ENCODE assay signal across 23 cellular contexts in genomic region chr4:98558366-98558765, GRCh38.
DNase-seq lines count a peak whose midpoint lies in the region; ATAC-seq and TF ChIP-seq lines count a peak whose summit lies in the region.
"Had no signal": no experiment of that assay in that cellular context is flagged by ENCODE, and none has a peak within 500 bp of the region (broad histone marks: within the 10 kb centered on the region; RNA-seq: fewer than 3 reads in every experiment).

No MANE protein-coding gene starts in this region.

- no peak overlapping the region for H3K27ac ChIP-seq in CD4-positive, CD25-positive, alpha-beta regulatory T cell (ENCODE audit: insufficient read depth, low read length, poor library complexity, severe bottlenecking)
- H3K27ac ChIP-seq in HUES64 (ENCODE audit: low read depth, low read length) (peak overlapping the region; percentile 61), mesodermal cell (ENCODE audit: low read depth, low read length, severe bottlenecking) (peak overlapping the region; percentile 0), left lung (no peak overlapping the region)
- no peak overlapping the region for H3K27ac ChIP-seq in CD4-positive, alpha-beta memory T cell (ENCODE audit: low read depth, low read length)
- H3K27ac ChIP-seq: coronary artery, SJSA1 had no signal

- no peaks in the 10 kb centered on the region for H3K36me3 ChIP-seq in CD4-positive, CD25-positive, alpha-beta regulatory T cell (ENCODE audit: control insufficient read depth, insufficient read depth, low read length)
- H3K36me3 ChIP-seq in HUES64 (ENCODE audit: insufficient read depth, low read length) (no peaks in the 10 kb centered on the region), mesodermal cell (ENCODE audit: control insufficient read depth, insufficient read depth, low read length) (no peaks in the 10 kb centered on the region), left lung (no peaks in the 10 kb centered on the region)
- H3K36me3 ChIP-seq in CD4-positive, alpha-beta memory T cell (ENCODE audit: insufficient read depth, low read length), result no peaks in the 10 kb centered on the region
- H3K36me3 ChIP-seq: MG63, SJSA1 had no signal

- ATAC-seq in CD4-positive, CD25-positive, alpha-beta regulatory T cell (ENCODE audit: low read depth in 2 of 2), result no peak
- ATAC-seq in left lung, result no peak
- ATAC-seq: activated CD4-positive, alpha-beta T cell treated with anti-CD3 and anti-CD28 coated beads for 36 hours; K562 had no signal

- H3K4me3 Mint-ChIP-seq in CD4-positive, CD25-positive, alpha-beta regulatory T cell, result no peak overlapping the region
- no peak overlapping the region for H3K4me3 Mint-ChIP-seq in chondrocyte (ENCODE audit: unreplicated experiment)
- no peak overlapping the region for H3K4me3 Mint-ChIP-seq in CD4-positive, alpha-beta memory T cell
- H3K4me3 Mint-ChIP-seq: activated CD4-positive, alpha-beta T cell treated with anti-CD3 and anti-CD28 coated beads for 36 hours had no signal

- H3K27me3 ChIP-seq in CD4-positive, CD25-positive, alpha-beta regulatory T cell (ENCODE audit: control insufficient read depth, insufficient read depth, low read length), result no peaks in the 10 kb centered on the region
- H3K27me3 ChIP-seq in HUES64 (ENCODE audit: insufficient read depth, low read length) (no peaks in the 10 kb centered on the region), left lung (no peaks in the 10 kb centered on the region)
- no peaks in the 10 kb centered on the region for H3K27me3 ChIP-seq in CD4-positive, alpha-beta memory T cell (ENCODE audit: insufficient read depth, low read length)
- H3K27me3 ChIP-seq: MG63, SJSA1 had no signal

- intact Hi-C loops in CD4-positive, alpha-beta memory T cell (cut with micrococcal nuclease), result no loop called here
- intact Hi-C loops in left lung (cut with DNase I), result no loop called here

- H3K27me3 Mint-ChIP-seq in CD4-positive, CD25-positive, alpha-beta regulatory T cell, result no peaks in the 10 kb centered on the region
- H3K27me3 Mint-ChIP-seq in chondrocyte (ENCODE audit: low read depth), result no peaks in the 10 kb centered on the region
- no peaks in the 10 kb centered on the region for H3K27me3 Mint-ChIP-seq in CD4-positive, alpha-beta memory T cell
- H3K27me3 Mint-ChIP-seq: activated CD4-positive, alpha-beta T cell treated with anti-CD3 and anti-CD28 coated beads for 36 hours had no signal

- no peaks in the 10 kb centered on the region for H3K9me3 ChIP-seq in CD4-positive, CD25-positive, alpha-beta regulatory T cell (ENCODE audit: control insufficient read depth in 2 of 2, low read length in 2 of 2)
- no peaks in the 10 kb centered on the region for H3K9me3 ChIP-seq in HUES64 (ENCODE audit: insufficient read depth, low read depth, low read length)
- peaks cover 3% of the 10 kb centered on the region for H3K9me3 ChIP-seq in mesodermal cell (ENCODE audit: control insufficient read depth, low read length)
- H3K9me3 ChIP-seq in CD4-positive, alpha-beta memory T cell (ENCODE audit: control insufficient read depth in 1 of 2, low read length in 2 of 2), result no peaks in the 10 kb centered on the region
- H3K9me3 ChIP-seq in left lung, result no peaks in the 10 kb centered on the region
- H3K9me3 ChIP-seq: Caco-2, MG63, SJSA1 had no signal

- POLR2A ChIA-PET in CD4-positive, alpha-beta memory T cell (lab: Charles Lee; ENCODE audit: partially characterized antibody), result no interaction called here

- no peaks in the 10 kb centered on the region for H3K9me3 Mint-ChIP-seq in CD4-positive, CD25-positive, alpha-beta regulatory T cell
- H3K9me3 Mint-ChIP-seq in chondrocyte (ENCODE audit: low read depth), result no peaks in the 10 kb centered on the region
- no peaks in the 10 kb centered on the region for H3K9me3 Mint-ChIP-seq in CD4-positive, alpha-beta memory T cell

- no peak for TF ChIP-seq CTCF in chondrocyte (IDR thresholded peaks at IDR 0.05)
- TF ChIP-seq CTCF in left lung (IDR thresholded peaks at IDR 0.05), result no peak
- TF ChIP-seq CTCF in foreskin fibroblast (IDR thresholded peaks at IDR 0.05; ENCODE audit: low read depth, low read length), result no peak

- H3K4me3 ChIP-seq in CD4-positive, CD25-positive, alpha-beta regulatory T cell (ENCODE audit: low read depth, low read length), result no peak overlapping the region
- H3K4me3 ChIP-seq in HUES64 (ENCODE audit: low read length) (peak overlapping the region; percentile 11; the same call in 1 of the 2 replicates), mesodermal cell (ENCODE audit: extremely low read depth, insufficient read depth, low read length, poor library complexity, severe bottlenecking) (no peak overlapping the region), left lung (no peak overlapping the region), foreskin fibroblast (ENCODE audit: low read depth in 1 of 2, low read length in 2 of 2) (no peak overlapping the region)
- H3K4me3 ChIP-seq in CD4-positive, alpha-beta memory T cell (ENCODE audit: low read length in 2 of 2), result no peak overlapping the region
- H3K4me3 ChIP-seq: coronary artery, K562, MG63, SJSA1 had no signal

- H3K27ac Mint-ChIP-seq in CD4-positive, CD25-positive, alpha-beta regulatory T cell, result peak overlapping the region in 2 of 3 donors; percentile 43 to 75
- peak overlapping the region; percentile 29 for H3K27ac Mint-ChIP-seq in chondrocyte (ENCODE audit: unreplicated experiment)
- peak overlapping the region in 1 of 7 donors; percentile 43 for H3K27ac Mint-ChIP-seq in CD4-positive, alpha-beta memory T cell
- H3K27ac Mint-ChIP-seq: activated CD4-positive, alpha-beta T cell treated with anti-CD3 and anti-CD28 coated beads for 36 hours had no signal

- peak overlapping the region; percentile 30; the same call in 1 of the 2 replicates for H3K9ac ChIP-seq in HUES64 (ENCODE audit: low read depth, low read length)

- H3K4me1 ChIP-seq in CD4-positive, CD25-positive, alpha-beta regulatory T cell (ENCODE audit: control insufficient read depth, insufficient read depth, low read length, poor library complexity, severe bottlenecking), result peaks cover 4% of the 10 kb centered on the region
- H3K4me1 ChIP-seq in HUES64 (ENCODE audit: insufficient read depth, low read length) (peaks cover 56% of the 10 kb centered on the region), mesodermal cell (ENCODE audit: control insufficient read depth, insufficient read depth, low read length, poor library complexity, severe bottlenecking) (peaks cover 41% of the 10 kb centered on the region), left lung (peaks cover 3% of the 10 kb centered on the region in 2 donors)
- H3K4me1 ChIP-seq in CD4-positive, alpha-beta memory T cell (ENCODE audit: insufficient read depth, low read length), result no peaks in the 10 kb centered on the region
- H3K4me1 ChIP-seq: Caco-2 had no signal

- DNase-seq in CD4-positive, CD25-positive, alpha-beta regulatory T cell, result no peak
- DNase-seq in chondrocyte (ENCODE audit: low spot score) (no peak), left lung (no peak), foreskin fibroblast (no peak)
- no peak for DNase-seq in stimulated activated CD4-positive, alpha-beta T cell treated with anti-CD3 and anti-CD28 coated beads, Interleukin-15, amount 100 ng/mL, for 24 hours
- DNase-seq in CD4-positive, alpha-beta memory T cell, result no peak
- DNase-seq: ACHN; activated CD4-positive, alpha-beta T cell treated with anti-CD3 and anti-CD28 coated beads for 36 hours; activated CD8-positive, alpha-beta memory T cell treated with anti-CD3 and anti-CD28 coated beads for 24 hours; activated T-cell treated with anti-CD3 and anti-CD28 coated beads, Interleukin-2, amount 50 U/mL, for 1 hour; Caco-2; DMS79; mammary epithelial cell; MG63; NCI-H1417; NCI-H2081 treated with DMSO at 0.1 percent for 48 hours; NCI-H510A; small intestine had no signal

- H3K4me1 Mint-ChIP-seq in CD4-positive, CD25-positive, alpha-beta regulatory T cell, result peaks cover 29 to 71% (median 34%) of the 10 kb centered on the region in 4 donors
- peaks cover 61% of the 10 kb centered on the region for H3K4me1 Mint-ChIP-seq in chondrocyte (ENCODE audit: low read depth)
- H3K4me1 Mint-ChIP-seq in CD4-positive, alpha-beta memory T cell, result peaks cover 12 to 20% (median 20%) of the 10 kb centered on the region in 4 donors

- WGBS in HUES64, result 24% methylated on average over 5 of the region's 5 CpGs
- 37 to 57% methylated on average over 4 to 5 of the region's 5 CpGs for WGBS in mesodermal cell (ENCODE audit: insufficient coverage in 2 of 2), 2 experiments

- peaks cover 11% of the 10 kb centered on the region for H3K36me3 Mint-ChIP-seq in CD4-positive, CD25-positive, alpha-beta regulatory T cell
- no peaks in the 10 kb centered on the region for H3K36me3 Mint-ChIP-seq in chondrocyte (ENCODE audit: low read depth)
- H3K36me3 Mint-ChIP-seq in CD4-positive, alpha-beta memory T cell, result peaks cover 0 to 20% of the 10 kb centered on the region in 2 donors

- CTCF ChIA-PET in CD4-positive, alpha-beta memory T cell (lab: Charles Lee; ENCODE audit: partially characterized antibody), result no interaction called here

Comparison
In these comparisons a context has a peak if more than half of its experiments do, and no peak if none do; other contexts are left out.
1. H3K27ac ChIP-seq: peak in HUES64 (single experiment) and mesodermal cell (single experiment); none in CD4-positive, CD25-positive, alpha-beta regulatory T cell (single experiment), CD4-positive, alpha-beta memory T cell (single experiment) and left lung (0 of 2).